2 cellular contexts compared by ENCODE assay signal in the genomic region with DNA sequence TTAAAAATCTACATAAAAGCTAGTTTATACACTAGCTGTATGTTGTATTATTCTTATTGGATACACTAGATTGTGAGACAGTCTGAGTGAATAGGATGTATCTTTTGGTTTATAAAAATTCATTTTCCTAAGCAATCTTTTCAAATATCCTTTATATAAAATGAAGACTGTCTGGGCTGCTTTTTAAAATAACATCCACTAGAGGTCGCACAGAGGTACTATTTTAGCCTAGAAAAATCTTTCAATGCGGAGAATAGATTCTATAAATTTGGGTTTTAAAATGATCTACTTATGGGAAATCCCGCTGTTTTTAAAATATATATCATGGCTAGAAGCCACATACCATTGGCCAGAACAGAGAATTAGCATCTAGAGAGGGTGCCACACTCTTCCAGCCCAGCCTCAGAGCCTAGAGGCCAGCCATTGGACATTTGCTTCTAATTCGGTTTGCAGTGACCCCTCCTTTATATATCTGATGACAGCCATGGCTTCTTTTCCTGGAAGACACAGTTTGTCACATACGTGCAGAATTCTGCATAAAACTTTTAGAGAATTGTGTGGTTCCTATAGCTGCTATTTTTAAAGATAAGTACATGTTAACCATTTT.
A peak's percentile ranks its signal among the peaks of the same experiment; 100 is the strongest.
TF ChIP-seq lines count a peak whose summit lies in the region.

No MANE protein-coding gene starts in this region.

TF ChIP-seq in HCT116, 20 proteins besides CTCF, POLR2A, EP300 and RAD21:
- no peak for TF ChIP-seq ELF1 (IDR thresholded peaks at IDR 0.05; ENCODE audit: borderline replicate concordance, low read depth)
- TF ChIP-seq, protein P1, sequence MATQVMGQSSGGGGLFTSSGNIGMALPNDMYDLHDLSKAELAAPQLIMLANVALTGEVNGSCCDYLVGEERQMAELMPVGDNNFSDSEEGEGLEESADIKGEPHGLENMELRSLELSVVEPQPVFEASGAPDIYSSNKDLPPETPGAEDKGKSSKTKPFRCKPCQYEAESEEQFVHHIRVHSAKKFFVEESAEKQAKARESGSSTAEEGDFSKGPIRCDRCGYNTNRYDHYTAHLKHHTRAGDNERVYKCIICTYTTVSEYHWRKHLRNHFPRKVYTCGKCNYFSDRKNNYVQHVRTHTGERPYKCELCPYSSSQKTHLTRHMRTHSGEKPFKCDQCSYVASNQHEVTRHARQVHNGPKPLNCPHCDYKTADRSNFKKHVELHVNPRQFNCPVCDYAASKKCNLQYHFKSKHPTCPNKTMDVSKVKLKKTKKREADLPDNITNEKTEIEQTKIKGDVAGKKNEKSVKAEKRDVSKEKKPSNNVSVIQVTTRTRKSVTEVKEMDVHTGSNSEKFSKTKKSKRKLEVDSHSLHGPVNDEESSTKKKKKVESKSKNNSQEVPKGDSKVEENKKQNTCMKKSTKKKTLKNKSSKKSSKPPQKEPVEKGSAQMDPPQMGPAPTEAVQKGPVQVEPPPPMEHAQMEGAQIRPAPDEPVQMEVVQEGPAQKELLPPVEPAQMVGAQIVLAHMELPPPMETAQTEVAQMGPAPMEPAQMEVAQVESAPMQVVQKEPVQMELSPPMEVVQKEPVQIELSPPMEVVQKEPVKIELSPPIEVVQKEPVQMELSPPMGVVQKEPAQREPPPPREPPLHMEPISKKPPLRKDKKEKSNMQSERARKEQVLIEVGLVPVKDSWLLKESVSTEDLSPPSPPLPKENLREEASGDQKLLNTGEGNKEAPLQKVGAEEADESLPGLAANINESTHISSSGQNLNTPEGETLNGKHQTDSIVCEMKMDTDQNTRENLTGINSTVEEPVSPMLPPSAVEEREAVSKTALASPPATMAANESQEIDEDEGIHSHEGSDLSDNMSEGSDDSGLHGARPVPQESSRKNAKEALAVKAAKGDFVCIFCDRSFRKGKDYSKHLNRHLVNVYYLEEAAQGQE (IDR thresholded peaks at IDR 0.05; ENCODE audit: low read depth): no peak
- TF ChIP-seq EZH2phosphoT487 (IDR thresholded peaks at IDR 0.05; ENCODE audit: borderline replicate concordance): no peak
- TF ChIP-seq YY1 (IDR thresholded peaks at IDR 0.05; ENCODE audit: extremely low read depth, insufficient replicate concordance, low read depth, low read length): no peak
- no peak for TF ChIP-seq POLR2AphosphoS5 (IDR thresholded peaks at IDR 0.05; ENCODE audit: low read depth, low read length)
- TF ChIP-seq SRF (IDR thresholded peaks at IDR 0.05; ENCODE audit: low read depth): no peak
- no peak for TF ChIP-seq CBX3 (IDR thresholded peaks at IDR 0.05; ENCODE audit: low read depth)
- no peak for TF ChIP-seq ZBTB33 (IDR thresholded peaks at IDR 0.05; ENCODE audit: extremely low read depth, insufficient replicate concordance, low read length)
- no peak for TF ChIP-seq FOSL1 (IDR thresholded peaks at IDR 0.05; ENCODE audit: low read depth)
- no peak for TF ChIP-seq EZH2 (IDR thresholded peaks at IDR 0.05)
- TF ChIP-seq ZFX (IDR thresholded peaks at IDR 0.05): no peak
- no peak for TF ChIP-seq MAX (IDR thresholded peaks at IDR 0.05)
- no peak for TF ChIP-seq TCF7L2 (IDR thresholded peaks at IDR 0.05; ENCODE audit: borderline replicate concordance, extremely low read depth, insufficient read depth, insufficient read length)

TF ChIP-seq in neural cell, 6 proteins besides CTCF, POLR2A, EP300 and RAD21:
- TF ChIP-seq TAF1 (IDR thresholded peaks at IDR 0.05; ENCODE audit: low read depth) (no peak), MXI1 (conservative IDR thresholded peaks at IDR 0.05; ENCODE audit: poor library complexity, severe bottlenecking) (no peak), SMC3 (conservative IDR thresholded peaks at IDR 0.05; ENCODE audit: poor library complexity) (peak; percentile 75), POLR2AphosphoS5 (IDR thresholded peaks at IDR 0.05) (no peak), EZH2 (IDR thresholded peaks at IDR 0.05; ENCODE audit: borderline replicate concordance, insufficient read depth, low read length, poor library complexity, severe bottlenecking) (no peak)
- TF ChIP-seq, protein P1 (IDR thresholded peaks at IDR 0.05; ENCODE audit: borderline replicate concordance): no peak
